In genomic region chr2:205714789-205715411, GRCh38 we compare ENCODE assay signal across 9 cellular contexts. TPM values are rescaled to one million over a fixed set of nuclear protein-coding genes. Genes with fewer than 3 reads are reported as not detected.
DNase-seq lines count a peak whose midpoint lies in the region; ATAC-seq and TF ChIP-seq lines count a peak whose summit lies in the region.
"Had no signal": no experiment of that assay in that cellular context is flagged by ENCODE, and none has a peak within 500 bp of the region (broad histone marks: within the 10 kb centered on the region; RNA-seq: fewer than 3 reads in every experiment).

No MANE protein-coding gene starts in this region.

- H3K9me3 Mint-ChIP-seq in GM23338, result no peaks in the 10 kb centered on the region

- H3K36me3 ChIP-seq in GM23338 (ENCODE audit: insufficient read depth), result no peaks in the 10 kb centered on the region
- no peaks in the 10 kb centered on the region for H3K36me3 ChIP-seq in stomach

- no peak for TF ChIP-seq POLR2A in stomach (IDR thresholded peaks at IDR 0.05)

- WGBS in stomach, 5 donors, result 62 to 82% (median 72%) methylated on average over 7 of the region's 7 CpGs

- H3K4me3 ChIP-seq in GM23338 (no peak overlapping the region), stomach (no peak overlapping the region)

- DNase-seq in GM23338 (ENCODE audit: low spot score), result no peak
- peak; percentile 80 for DNase-seq in RPMI7951 (ENCODE audit: low read depth)
- peak; percentile 85 for DNase-seq in kidney glomerular epithelial cell (lab: John Stamatoyannopoulos, UW)
- DNase-seq in stomach, result no peak
- DNase-seq in pons (ENCODE audit: low spot score), result no peak
- no peak for DNase-seq in NCI-H510A (lab: John Stamatoyannopoulos, UW)
- DNase-seq in NCI-H2171 treated with DMSO at 0.1 percent for 48 hours (lab: John Stamatoyannopoulos, UW), result no peak
- DNase-seq: activated effector memory CD4-positive, alpha-beta T cell treated with Interleukin-2 at 50 U/mL for 16 hours; NCI-H187 had no signal

- no peaks in the 10 kb centered on the region for H3K79me2 ChIP-seq in GM23338 (replicated peaks; ENCODE audit: insufficient read depth)

- H3K27me3 Mint-ChIP-seq in GM23338 (ENCODE audit: insufficient read depth, low read depth, poor library complexity), result peaks cover 3% of the 10 kb centered on the region

- H3F3A ChIP-seq in GM23338 (replicated peaks; ENCODE audit: low read depth), result no peaks in the 10 kb centered on the region

- TF ChIP-seq CTCF in GM23338 (conservative IDR thresholded peaks at IDR 0.05; ENCODE audit: low read depth in 2 of 2) (no peak), stomach (IDR thresholded peaks at IDR 0.05) (no peak)

- intact Hi-C loops in stomach (cut with DNase I; ENCODE audit: low total_unique reads), result no loop called here

- H3K27ac Mint-ChIP-seq in GM23338, result peak overlapping the region; percentile 8; the same call in 1 of the 2 replicates

- H3K4me1 ChIP-seq in GM23338 (ENCODE audit: insufficient read depth) (peaks cover 4% of the 10 kb centered on the region; the same call in 1 of the 2 replicates), stomach (peaks cover 0 to 80% (median 45%) of the 10 kb centered on the region in 4 donors)

- peak overlapping the region; percentile 24; the same call in 1 of the 2 replicates for H2AFZ ChIP-seq in GM23338

- H3K27me3 ChIP-seq in GM23338 (ENCODE audit: insufficient read depth) (no peaks in the 10 kb centered on the region), stomach (no peaks in the 10 kb centered on the region)

- H3K36me3 Mint-ChIP-seq in GM23338 (ENCODE audit: low read depth), result peaks cover 27% of the 10 kb centered on the region

- H3K4me1 Mint-ChIP-seq in GM23338, result peaks cover 39% of the 10 kb centered on the region

- H3K27ac ChIP-seq in GM23338 (ENCODE audit: low read depth) (peak overlapping the region; percentile 52; the same call in 1 of the 2 replicates), stomach (peak overlapping the region in 4 of 5 donors; percentile 12 to 87 (median 72))

- H4K20me1 ChIP-seq in GM23338 (replicated peaks; ENCODE audit: insufficient read depth), result no peaks in the 10 kb centered on the region

- no peak for TF ChIP-seq EP300 in stomach (IDR thresholded peaks at IDR 0.05)

- no peak overlapping the region for H3K4me2 ChIP-seq in GM23338

- peak; percentile 51; the same call in 2 of the 3 replicates for ATAC-seq in GM23338

- H3K4me3 Mint-ChIP-seq in GM23338, result no peak overlapping the region

- no peaks in the 10 kb centered on the region for H3K9me2 ChIP-seq in GM23338 (ENCODE audit: insufficient read depth)

- no peaks in the 10 kb centered on the region for H3K9me3 ChIP-seq in stomach

TF ChIP-seq in GM23338, 12 proteins besides CTCF, POLR2A, EP300 and RAD21 (continues in another document):
- TF ChIP-seq EZH2phosphoT487 (IDR thresholded peaks at IDR 0.05; ENCODE audit: unreplicated experiment) (no peak), STAT1 (IDR thresholded peaks at IDR 0.05; ENCODE audit: unreplicated experiment) (no peak), ZNF331 (CRISPR knock-in tag; IDR thresholded peaks at IDR 0.05; ENCODE audit: low read depth) (no peak), REST (IDR thresholded peaks at IDR 0.05; ENCODE audit: unreplicated experiment) (no peak), ETS1 (IDR thresholded peaks at IDR 0.05) (no peak), NANOG (IDR thresholded peaks at IDR 0.05; ENCODE audit: borderline replicate concordance) (no peak), ZNF114 (CRISPR knock-in tag; IDR thresholded peaks at IDR 0.05) (no peak), POLR2AphosphoS5 (IDR thresholded peaks at IDR 0.05; ENCODE audit: low read depth) (no peak)

RNA-seq across cellular contexts. Expression of gene NRP2, which starts 32.6 kb away (rescaled TPM):
- total RNA-seq in GM23338 (2014; rRNA removed; shearing (Covaris generic)), result 17.4 and 22.0 TPM in 2 replicates
- polyA plus RNA-seq in GM23338 (2016; fragmentation: Nextera tagmentation; extraction: Ambion mirVana) (18.4 and 19.1 TPM in 2 replicates), stomach (10 to 100 TPM in 1 of 3 donors, 1 to 10 TPM in 1, under 1 TPM in 1; 0.92 to 13.2 (median 2.9) TPM)
- 57.7 and 73.5 TPM in 2 replicates for total RNA-seq in RPMI7951 (2014; rRNA removed; shearing (Covaris generic))
- total RNA-seq in stomach, result 100 to 1,000 TPM in 2 of 5 donors, 10 to 100 TPM in 3; 21.0 to 166 (median 56.9) TPM

Comparison
In these comparisons a context has a peak if more than half of its experiments do, and no peak if none do; other contexts are left out.
1. DNase-seq: peak in RPMI7951 (single experiment) and kidney glomerular epithelial cell (single experiment); none in GM23338 (single experiment), stomach (single experiment), pons (single experiment), NCI-H510A (single experiment) and NCI-H2171 treated with DMSO at 0.1 percent for 48 hours (single experiment).